In genomic region chr2:95685513-95685912, GRCh38 we compare ENCODE assay signal across 24 cellular contexts.
"Had no signal": no experiment of that assay in that cellular context is flagged by ENCODE, and none has a peak within 500 bp of the region (broad histone marks: within the 10 kb centered on the region; RNA-seq: fewer than 3 reads in every experiment).

No MANE protein-coding gene starts in this region.

- DNase-seq: effector CD4-positive, alpha-beta T cell; endodermal cell; erythroblast; foreskin melanocyte; heart left ventricle; hippocampal formation; left lung; mesendoderm; naive thymus-derived CD4-positive, alpha-beta T cell; nephron progenitor cell; stimulated activated CD4-positive, alpha-beta T cell treated with anti-CD3 and anti-CD28 coated beads, Interleukin-2, amount 100 ng/mL, for 24 hours; stimulated activated CD4-positive, alpha-beta T cell treated with anti-CD3 and anti-CD28 coated beads, Interleukin-4, amount 100 ng/mL, for 4 hours; stimulated activated naive B cell treated with anti-CD40 and anti-IgM and Interleukin-4, amounts not matched to agents 10 μg/mL and 1 μg/mL and 100 μg/mL, for 72 hours; stimulated activated naive CD8-positive, alpha-beta T cell treated with anti-CD3 and anti-CD28 coated beads, Interleukin-15, amount 100 ng/mL, for 72 hours; substantia nigra had no signal

- H3K9ac ChIP-seq: parathyroid adenoma had no signal

- H3K27ac ChIP-seq: heart left ventricle, left lung, parathyroid adenoma, prostate gland had no signal

- H3K27ac Mint-ChIP-seq: endodermal cell; naive thymus-derived CD4-positive, alpha-beta T cell; nephron progenitor cell; stimulated activated naive B cell treated with anti-CD40 and anti-IgM and Interleukin-4, amounts not matched to agents 10 μg/mL and 1 μg/mL and 100 μg/mL, for 72 hours; stimulated activated naive CD8-positive, alpha-beta T cell treated with anti-CD3 and anti-CD28 coated beads, Interleukin-15, amount 100 ng/mL, for 72 hours; type B pancreatic cell had no signal

- ATAC-seq: heart left ventricle; naive thymus-derived CD4-positive, alpha-beta T cell; sciatic nerve; stimulated activated naive B cell treated with anti-CD40 and anti-IgM and Interleukin-4, amounts not matched to agents 10 μg/mL and 1 μg/mL and 100 μg/mL, for 72 hours; stimulated activated naive CD8-positive, alpha-beta T cell treated with anti-CD3 and anti-CD28 coated beads, Interleukin-15, amount 100 ng/mL, for 72 hours had no signal

- FAIRE-seq: endothelial cell of umbilical vein, islet of Langerhans had no signal

- H3K4me1 ChIP-seq: prostate gland had no signal

- H3K36me3 Mint-ChIP-seq: stimulated activated naive B cell treated with anti-CD40 and anti-IgM and Interleukin-4, amounts not matched to agents 10 μg/mL and 1 μg/mL and 100 μg/mL, for 72 hours; type B pancreatic cell had no signal

- H3K79me2 ChIP-seq: parathyroid adenoma had no signal

- H3K9me3 Mint-ChIP-seq: endodermal cell; stimulated activated naive B cell treated with anti-CD40 and anti-IgM and Interleukin-4, amounts not matched to agents 10 μg/mL and 1 μg/mL and 100 μg/mL, for 72 hours; stimulated activated naive CD8-positive, alpha-beta T cell treated with anti-CD3 and anti-CD28 coated beads, Interleukin-15, amount 100 ng/mL, for 72 hours; type B pancreatic cell had no signal

- H3K36me3 ChIP-seq: heart left ventricle, left lung, prostate gland had no signal

- H3K4me3 Mint-ChIP-seq: endodermal cell; naive thymus-derived CD4-positive, alpha-beta T cell; nephron progenitor cell; stimulated activated naive B cell treated with anti-CD40 and anti-IgM and Interleukin-4, amounts not matched to agents 10 μg/mL and 1 μg/mL and 100 μg/mL, for 72 hours; stimulated activated naive CD8-positive, alpha-beta T cell treated with anti-CD3 and anti-CD28 coated beads, Interleukin-15, amount 100 ng/mL, for 72 hours; type B pancreatic cell had no signal

- H3K4me3 ChIP-seq: coronary artery, heart left ventricle, left lung, lung, prostate gland, skin epidermis had no signal

- H2AFZ ChIP-seq: parathyroid adenoma had no signal

- H3K27me3 ChIP-seq: heart left ventricle had no signal

- H3K9me3 ChIP-seq: heart left ventricle, left lung, prostate gland had no signal
